ENCODE assay signal across 35 cellular contexts in the genomic region with DNA sequence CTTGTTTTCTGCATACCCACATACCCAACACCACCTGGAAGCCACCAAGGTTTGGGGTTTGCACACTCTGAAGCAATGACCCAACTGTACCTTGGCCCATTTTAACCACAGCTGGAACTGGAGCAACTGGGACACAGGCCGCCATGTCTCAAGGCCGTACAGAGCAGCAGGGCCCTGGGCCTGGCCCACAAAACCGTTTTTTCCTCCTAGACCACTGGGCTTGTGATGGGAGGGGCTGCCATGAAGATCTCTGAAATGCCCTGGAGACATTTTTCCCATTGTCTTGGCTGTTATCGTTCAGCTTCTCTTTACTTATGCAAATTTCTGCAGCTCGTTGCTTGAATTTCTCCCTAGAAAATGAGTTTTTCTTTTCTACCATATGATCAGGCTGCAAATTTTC.
"Had no signal": no experiment of that assay in that cellular context is flagged by ENCODE, and none has a peak within 500 bp of the region (broad histone marks: within the 10 kb centered on the region; RNA-seq: fewer than 3 reads in every experiment).

No MANE protein-coding gene starts in this region.

- DNase-seq: Kasumi-1, MG63, MM.1S, MV-4-11, NCI-H1048, NCI-H1092, NCI-H1092 treated with DMSO at 0.1 percent for 48 hours, NCI-H1105, NCI-H1105 treated with DMSO at 0.1 percent for 48 hours, NCI-H1417, NCI-H1417 treated with DMSO at 0.1 percent for 48 hours, NCI-H1436, NCI-H1436 treated with DMSO at 0.1 percent for 48 hours, NCI-H146, NCI-H1694, NCI-H1694 treated with DMSO at 0.1 percent for 48 hours, NCI-H187, NCI-H187 treated with DMSO at 0.1 percent for 48 hours, NCI-H1930, NCI-H2029, NCI-H2029 treated with DMSO at 0.1 percent for 48 hours, NCI-H2081, NCI-H2081 treated with DMSO at 0.1 percent for 48 hours, NCI-H2107, NCI-H2171, NCI-H2171 treated with DMSO at 0.1 percent for 48 hours, NCI-H2227 treated with DMSO at 0.1 percent for 48 hours, NCI-H226, NCI-H345, NCI-H446, NCI-H446 treated with DMSO at 0.1 percent for 48 hours, NCI-H510A, NCI-H510A treated with DMSO at 0.1 percent for 48 hours, NCI-H524, NCI-H524 treated with DMSO at 0.1 percent for 48 hours had no signal

- H3K36me3 ChIP-seq: MG63 had no signal

- H3K4me3 ChIP-seq: MG63 had no signal

- H3K27me3 ChIP-seq: MG63 had no signal
